Comparison of ENCODE assay signal across 10 cellular contexts in genomic region chr3:156838035-156838434, GRCh38. TPM values are rescaled to one million over a fixed set of nuclear protein-coding genes. Genes with fewer than 3 reads are reported as not detected.
"Had no signal": no experiment of that assay in that cellular context is flagged by ENCODE, and none has a peak within 500 bp of the region (broad histone marks: within the 10 kb centered on the region; RNA-seq: fewer than 3 reads in every experiment).

No MANE protein-coding gene starts in this region.

- H3K9me3 Mint-ChIP-seq: GM23338, H9, HFFc6 had no signal

- H2AFZ ChIP-seq: GM23338 had no signal

- DNase-seq: H9, HCEC 1CT, HFFc6, IMR-90 had no signal

- H3K4me2 ChIP-seq: GM23338 had no signal

- FAIRE-seq: H1, H54, K562 had no signal

- H3K27ac ChIP-seq: HL-60 had no signal

- ATAC-seq: GM23338 had no signal

- H3K4me3 ChIP-seq: GM23338, K562 had no signal

- H3K4me3 Mint-ChIP-seq: GM23338, H9, HFFc6 had no signal

- H3K27ac Mint-ChIP-seq: GM23338, H9 had no signal

RNA-seq across cellular contexts. Expression of gene LEKR1, which starts 11.9 kb away (rescaled TPM):
- total RNA-seq: GM23338, H1, H9, HT1080 had no signal
- polyA plus RNA-seq: GM23338 had no signal
